In genomic region chr2:84388921-84389490, GRCh38 we compare ENCODE assay signal across 31 cellular contexts.
"Had no signal": no experiment of that assay in that cellular context is flagged by ENCODE, and none has a peak within 500 bp of the region (broad histone marks: within the 10 kb centered on the region; RNA-seq: fewer than 3 reads in every experiment).

No MANE protein-coding gene starts in this region.

- ATAC-seq: activated CD8-positive, alpha-beta memory T cell treated with anti-CD3 and anti-CD28 coated beads, Interleukin-2, amount 10 ng/mL, durations not matched to agents 7 days and 5 days; K562 had no signal

- H3K27ac ChIP-seq: ascending aorta, cardiac muscle cell, SJCRH30, SK-N-MC, WERI-Rb-1 had no signal

- H3K27me3 ChIP-seq: ascending aorta, cardiac muscle cell, SJCRH30 had no signal

- H3K27ac Mint-ChIP-seq: activated CD4-positive, alpha-beta memory T cell treated with anti-CD3 and anti-CD28 coated beads, Interleukin-2, amount 10 ng/mL, durations not matched to agents 7 days and 5 days; activated CD8-positive, alpha-beta memory T cell treated with anti-CD3 and anti-CD28 coated beads, Interleukin-2, amount 10 ng/mL, durations not matched to agents 7 days and 5 days; activated naive CD8-positive, alpha-beta T cell treated with anti-CD3 and anti-CD28 coated beads for 36 hours had no signal

- H3K4me1 Mint-ChIP-seq: activated CD4-positive, alpha-beta memory T cell treated with anti-CD3 and anti-CD28 coated beads, Interleukin-2, amount 10 ng/mL, durations not matched to agents 7 days and 5 days; activated CD8-positive, alpha-beta memory T cell treated with anti-CD3 and anti-CD28 coated beads, Interleukin-2, amount 10 ng/mL, durations not matched to agents 7 days and 5 days; activated naive CD8-positive, alpha-beta T cell treated with anti-CD3 and anti-CD28 coated beads for 36 hours; central memory CD8-positive, alpha-beta T cell had no signal

- H3K4me3 Mint-ChIP-seq: activated CD4-positive, alpha-beta memory T cell treated with anti-CD3 and anti-CD28 coated beads, Interleukin-2, amount 10 ng/mL, durations not matched to agents 7 days and 5 days; activated CD8-positive, alpha-beta memory T cell treated with anti-CD3 and anti-CD28 coated beads, Interleukin-2, amount 10 ng/mL, durations not matched to agents 7 days and 5 days; activated naive CD8-positive, alpha-beta T cell treated with anti-CD3 and anti-CD28 coated beads for 36 hours; central memory CD8-positive, alpha-beta T cell had no signal

- H3K36me3 ChIP-seq: ascending aorta, cardiac muscle cell, SJCRH30, WERI-Rb-1 had no signal

- H3K4me3 ChIP-seq: ascending aorta, cardiac muscle cell, K562, SJCRH30, SK-N-MC had no signal

- FAIRE-seq: K562 had no signal

- DNase-seq: activated CD4-positive, alpha-beta memory T cell treated with anti-CD3 and anti-CD28 coated beads, Interleukin-2, amount 10 ng/mL, durations not matched to agents 7 days and 5 days; activated CD4-positive, alpha-beta T cell treated with anti-CD3 and anti-CD28 coated beads for 1 hour; activated CD4-positive, alpha-beta T cell treated with anti-CD3 and anti-CD28 coated beads for 48 hours; activated CD4-positive, CD25-positive, alpha-beta regulatory T cell; activated CD8-positive, alpha-beta memory T cell treated with anti-CD3 and anti-CD28 coated beads for 24 hours; activated CD8-positive, alpha-beta memory T cell treated with anti-CD3 and anti-CD28 coated beads, Interleukin-2, amount 10 ng/mL, durations not matched to agents 7 days and 5 days; activated CD8-positive, alpha-beta memory T cell treated with anti-CD3 and anti-CD28 coated beads, Interleukin-2, amount 50 U/mL, for 48 hours; activated effector memory CD4-positive, alpha-beta T cell treated with anti-CD3 and anti-CD28 coated beads, Interleukin-2, amount 50 U/mL, for 16 hours; activated naive CD4-positive, alpha-beta T cell; activated naive CD4-positive, alpha-beta T cell treated with anti-CD3 and anti-CD28 coated beads, Interleukin-2, amount 50 U/mL, for 16 hours; activated naive CD8-positive, alpha-beta T cell treated with anti-CD3 and anti-CD28 coated beads for 36 hours; activated T-cell treated with anti-CD3 and anti-CD28 coated beads, Interleukin-2, amount 50 U/mL, for 48 hours; NCI-H1092 treated with DMSO at 0.1 percent for 48 hours; NCI-H1417 treated with DMSO at 0.1 percent for 48 hours; NCI-H1930; NCI-H2081 treated with DMSO at 0.1 percent for 48 hours; NCI-H226; NCI-H446 treated with DMSO at 0.1 percent for 48 hours; NCI-H524; NCI-H69; NCI-H82; OCI-M1; SHP77; SJCRH30; T1000; WERI-Rb-1 had no signal

- H3K9me3 ChIP-seq: ascending aorta, SJCRH30 had no signal

- H3K4me1 ChIP-seq: ascending aorta, SJCRH30 had no signal
